19 cellular contexts compared by ENCODE assay signal in the genomic region with DNA sequence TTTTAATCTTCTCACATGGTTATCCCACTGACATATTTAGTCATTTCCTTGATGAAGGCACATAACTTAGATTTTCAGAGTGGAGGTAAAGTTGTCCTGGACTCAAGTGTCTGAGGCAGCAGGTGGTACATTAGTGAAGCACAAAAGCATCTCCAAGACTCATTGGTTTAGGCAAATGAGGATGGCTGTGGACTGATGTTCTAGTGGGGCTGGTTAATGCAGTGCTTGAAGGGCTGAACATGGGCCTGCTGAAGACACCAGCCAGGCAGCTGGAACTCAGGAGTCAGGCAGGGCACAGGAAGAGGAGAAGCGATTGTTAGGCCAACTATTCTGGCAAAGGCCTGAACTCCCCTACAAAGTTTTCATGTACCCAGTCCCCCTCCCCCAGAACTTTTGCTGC.
"Had no signal": no experiment of that assay in that cellular context is flagged by ENCODE, and none has a peak within 500 bp of the region (broad histone marks: within the 10 kb centered on the region; RNA-seq: fewer than 3 reads in every experiment).

No MANE protein-coding gene starts in this region.

- H3K4me1 ChIP-seq: right atrium auricular region, sigmoid colon had no signal

- H3K4me3 Mint-ChIP-seq: endodermal cell; mesothelial cell of epicardium; natural killer cell treated with Interleukin-12 subunit alpha and Interleukin-12 subunit beta and Interleukin-15 and Interleukin-18, amount 100 ng/mL, for 72 hours; neural progenitor cell; type B pancreatic cell had no signal

- H3K36me3 Mint-ChIP-seq: mesothelial cell of epicardium; natural killer cell treated with Interleukin-12 subunit alpha and Interleukin-12 subunit beta and Interleukin-15 and Interleukin-18, amount 100 ng/mL, for 72 hours; neural progenitor cell; type B pancreatic cell had no signal

- H3K27ac ChIP-seq: coronary artery, heart left ventricle, neural progenitor cell, ovary, right atrium auricular region, sigmoid colon, skin epidermis had no signal

- H3K4me3 ChIP-seq: coronary artery, heart left ventricle, neural progenitor cell, ovary, right atrium auricular region, sigmoid colon, skin epidermis had no signal

- H3K9me3 Mint-ChIP-seq: mesothelial cell of epicardium; natural killer cell treated with Interleukin-12 subunit alpha and Interleukin-12 subunit beta and Interleukin-15 and Interleukin-18, amount 100 ng/mL, for 72 hours; neural progenitor cell; type B pancreatic cell had no signal

- DNase-seq: effector CD4-positive, alpha-beta T cell; endodermal cell; heart left ventricle; hippocampal formation; kidney glomerular epithelial cell; mammary epithelial cell; nucleus accumbens; ovary; sigmoid colon; stimulated activated CD4-positive, alpha-beta T cell treated with anti-CD3 and anti-CD28 coated beads, Interleukin-2, amount 100 ng/mL, for 24 hours; stimulated activated CD4-positive, alpha-beta T cell treated with anti-CD3 and anti-CD28 coated beads, Interleukin-4, amount 100 ng/mL, for 4 hours; stimulated activated naive CD4-positive, alpha-beta T cell treated with Interleukin-2 at 50 U/mL for 16 hours had no signal

- H3K4me2 ChIP-seq: neural progenitor cell had no signal

- H3K27me3 ChIP-seq: heart left ventricle, neural progenitor cell, ovary, right atrium auricular region, sigmoid colon had no signal

- ATAC-seq: heart left ventricle; natural killer cell treated with Interleukin-12 subunit alpha and Interleukin-12 subunit beta and Interleukin-15 and Interleukin-18, amount 100 ng/mL, for 72 hours had no signal

- H3K27ac Mint-ChIP-seq: endodermal cell; mesothelial cell of epicardium; natural killer cell treated with Interleukin-12 subunit alpha and Interleukin-12 subunit beta and Interleukin-15 and Interleukin-18, amount 100 ng/mL, for 72 hours; neural progenitor cell; type B pancreatic cell had no signal

- H3K36me3 ChIP-seq: heart left ventricle, neural progenitor cell, ovary, right atrium auricular region, sigmoid colon had no signal

- H3K9me3 ChIP-seq: heart left ventricle, ovary, right atrium auricular region, sigmoid colon had no signal
